ENCODE assay signal across 13 cellular contexts in the genomic region with DNA sequence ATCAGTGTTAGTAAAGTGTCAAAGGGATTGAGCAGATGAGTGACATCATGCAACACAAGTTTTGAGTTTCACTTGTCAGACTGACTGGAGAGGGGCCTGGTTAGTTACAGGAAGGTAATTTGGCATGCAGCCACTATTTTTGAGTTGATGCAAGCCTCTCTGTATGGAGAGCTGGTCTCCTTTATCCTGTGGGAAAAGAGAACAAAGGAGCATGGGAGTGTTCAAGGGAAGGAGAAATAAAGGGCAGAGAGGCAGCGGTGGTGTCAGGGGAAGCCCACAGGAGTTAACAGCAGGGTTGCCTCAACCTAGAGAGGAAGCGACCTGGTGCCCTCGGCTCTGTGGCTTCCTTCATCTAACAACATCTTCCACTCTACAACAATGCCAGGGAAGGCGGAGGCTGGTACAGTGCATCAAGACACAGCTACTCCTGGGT. TPM values are rescaled to one million over a fixed set of nuclear protein-coding genes. Genes with fewer than 3 reads are reported as not detected.
DNase-seq lines count a peak whose midpoint lies in the region; ATAC-seq and TF ChIP-seq lines count a peak whose summit lies in the region.
"Had no signal": no experiment of that assay in that cellular context is flagged by ENCODE, and none has a peak within 500 bp of the region (broad histone marks: within the 10 kb centered on the region; RNA-seq: fewer than 3 reads in every experiment).

No MANE protein-coding gene starts in this region.

- peak overlapping the region; percentile 80 to 99 (median 95) for H3K27ac Mint-ChIP-seq in naive thymus-derived CD4-positive, alpha-beta T cell

- H3K9me3 ChIP-seq in Peyer's patch: no peaks in the 10 kb centered on the region
- H3K9me3 ChIP-seq in naive thymus-derived CD4-positive, alpha-beta T cell (ENCODE audit: control insufficient read depth in 2 of 3, low read length in 3 of 3): no peaks in the 10 kb centered on the region
- H3K9me3 ChIP-seq: ovary had no signal

- intact Hi-C loops in naive thymus-derived CD4-positive, alpha-beta T cell (cut with micrococcal nuclease): loop anchor here (1.0 to 5.0 kb wide), 13 partner anchors 10 to 1079 kb away; a partner anchor contains a TSS

- peaks cover 81% of the 10 kb centered on the region for H3K4me1 Mint-ChIP-seq in activated T-cell treated with anti-CD3 and anti-CD28 coated beads, Interleukin-2, amount 50 U/mL, for 4 hours (ENCODE audit: low read depth)
- H3K4me1 Mint-ChIP-seq in naive thymus-derived CD4-positive, alpha-beta T cell: peaks cover 45 to 93% (median 85%) of the 10 kb centered on the region in 7 donors

- H3K27me3 ChIP-seq in Peyer's patch: no peaks in the 10 kb centered on the region
- H3K27me3 ChIP-seq in naive thymus-derived CD4-positive, alpha-beta T cell (ENCODE audit: control insufficient read depth in 2 of 2, insufficient read depth in 2 of 2, low read length in 2 of 2): no peaks in the 10 kb centered on the region
- H3K27me3 ChIP-seq: ovary had no signal

- H3K4me1 ChIP-seq in Peyer's patch: no peaks in the 10 kb centered on the region
- peaks cover 56 to 63% of the 10 kb centered on the region in 2 donors for H3K4me1 ChIP-seq in naive thymus-derived CD4-positive, alpha-beta T cell (ENCODE audit: control insufficient read depth in 2 of 2, insufficient read depth in 2 of 2, low read length in 2 of 2)

- peak; percentile 56 for DNase-seq in DMS153 treated with DMSO at 0.1 percent for 48 hours (lab: John Stamatoyannopoulos, UW; ENCODE audit: unreplicated experiment)
- DNase-seq in Peyer's patch: peak in 2 of 3 donors; percentile 39 to 54
- DNase-seq in activated T-cell treated with anti-CD3 and anti-CD28 coated beads, Interleukin-2, amount 50 U/mL, for 4 hours: peak; percentile 37
- peak; percentile 27 to 80 (median 70) for DNase-seq in naive thymus-derived CD4-positive, alpha-beta T cell
- DNase-seq in NCI-H2081 (lab: John Stamatoyannopoulos, UW): no peak
- no peak for DNase-seq in NCI-H187 (lab: John Stamatoyannopoulos, UW)
- no peak for DNase-seq in foreskin melanocyte
- DNase-seq: dorsolateral prefrontal cortex, glutamatergic neuron, NCI-H1694 treated with DMSO at 0.1 percent for 48 hours, ovary had no signal

- no peaks in the 10 kb centered on the region for H3K36me3 ChIP-seq in Peyer's patch
- peaks cover 0 to 4% (median 0%) of the 10 kb centered on the region in 3 experiments for H3K36me3 ChIP-seq in naive thymus-derived CD4-positive, alpha-beta T cell (ENCODE audit: control insufficient read depth in 2 of 3, insufficient read depth in 3 of 3, low read length in 3 of 3)
- H3K36me3 ChIP-seq: ovary had no signal

- H3K9me3 Mint-ChIP-seq in activated T-cell treated with anti-CD3 and anti-CD28 coated beads, Interleukin-2, amount 50 U/mL, for 4 hours: peaks cover 6% of the 10 kb centered on the region
- peaks cover 0 to 7% (median 0%) of the 10 kb centered on the region in 11 donors for H3K9me3 Mint-ChIP-seq in naive thymus-derived CD4-positive, alpha-beta T cell

- peak overlapping the region; percentile 94 for H3K4me3 Mint-ChIP-seq in activated T-cell treated with anti-CD3 and anti-CD28 coated beads, Interleukin-2, amount 50 U/mL, for 4 hours
- H3K4me3 Mint-ChIP-seq in naive thymus-derived CD4-positive, alpha-beta T cell: peak overlapping the region; percentile 77 to 96 (median 82)

- no peaks in the 10 kb centered on the region for H3K27me3 Mint-ChIP-seq in activated T-cell treated with anti-CD3 and anti-CD28 coated beads, Interleukin-2, amount 50 U/mL, for 4 hours (ENCODE audit: low read depth)
- H3K27me3 Mint-ChIP-seq in naive thymus-derived CD4-positive, alpha-beta T cell: no peaks in the 10 kb centered on the region

- no peak for TF ChIP-seq POLR2A in Peyer's patch (IDR thresholded peaks at IDR 0.05)

- no peak for TF ChIP-seq CTCF in Peyer's patch (IDR thresholded peaks at IDR 0.05)

- CTCF ChIA-PET in naive thymus-derived CD4-positive, alpha-beta T cell (lab: Charles Lee): interaction anchor here (1.0 to 2.3 kb wide), 7 partner anchors 9 to 385 kb away, joined by 3 to 8 read pairs (median 5); no protein-coding TSS in a partner anchor

- POLR2A ChIA-PET in naive thymus-derived CD4-positive, alpha-beta T cell (lab: Charles Lee): interaction anchor here (0.6 to 8.5 kb wide), 7 partner anchors 9 to 162 kb away, joined by 3 to 79 read pairs (median 4); a partner anchor contains a TSS

- ATAC-seq in activated T-cell treated with anti-CD3 and anti-CD28 coated beads, Interleukin-2, amount 50 U/mL, for 4 hours: peak; percentile 38 to 51
- peak; percentile 89 for ATAC-seq in naive thymus-derived CD4-positive, alpha-beta T cell
- no peak for ATAC-seq in HG03354 (IDR thresholded peaks at IDR 0.05; ENCODE audit: poor library complexity, severe bottlenecking, unreplicated experiment)

- peak overlapping the region in 1 of 4 donors; percentile 21 for H3K4me3 ChIP-seq in Peyer's patch
- peak overlapping the region; percentile 52 for H3K4me3 ChIP-seq in naive thymus-derived CD4-positive, alpha-beta T cell (ENCODE audit: low read length)
- H3K4me3 ChIP-seq: dorsolateral prefrontal cortex, ovary had no signal

- H3K36me3 Mint-ChIP-seq in activated T-cell treated with anti-CD3 and anti-CD28 coated beads, Interleukin-2, amount 50 U/mL, for 4 hours (ENCODE audit: insufficient read depth): peaks cover 59% of the 10 kb centered on the region
- H3K36me3 Mint-ChIP-seq in naive thymus-derived CD4-positive, alpha-beta T cell: peaks cover 10 to 58% (median 25%) of the 10 kb centered on the region in 5 donors

- peak overlapping the region in 1 of 4 donors; percentile 65 for H3K27ac ChIP-seq in Peyer's patch
- peak overlapping the region; percentile 79 for H3K27ac ChIP-seq in naive thymus-derived CD4-positive, alpha-beta T cell (ENCODE audit: low read depth, low read length)
- H3K27ac ChIP-seq: dorsolateral prefrontal cortex, ovary had no signal

RNA-seq across cellular contexts. Expression of a gene that starts 2.1 kb away (rescaled TPM):
- total RNA-seq in Peyer's patch: 10 to 100 TPM in 1 of 4 donors, not detected in 3; 42.1 TPM
- total RNA-seq in activated T-cell treated with anti-CD3 and anti-CD28 coated beads, Interleukin-2, amount 50 U/mL, for 4 hours: 100 to 1,000 TPM; 221 to 307 (median 278) TPM
- 10 to 100 TPM; 10.1 to 36.7 (median 20.6) TPM for total RNA-seq in naive thymus-derived CD4-positive, alpha-beta T cell
- polyA plus RNA-seq in naive thymus-derived CD4-positive, alpha-beta T cell: 1 to 10 TPM; 1.9 to 2.5 TPM
- polyA plus RNA-seq: liver had no signal

Comparison
In these comparisons a context has a peak if more than half of its experiments do, and no peak if none do; other contexts are left out.
1. DNase-seq: peak in DMS153 treated with DMSO at 0.1 percent for 48 hours (single experiment), Peyer's patch (2 of 3), activated T-cell treated with anti-CD3 and anti-CD28 coated beads, Interleukin-2, amount 50 U/mL, for 4 hours (single experiment) and naive thymus-derived CD4-positive, alpha-beta T cell (9 of 9); none in NCI-H2081 (0 of 2), NCI-H187 (0 of 2) and foreskin melanocyte (single experiment).
2. RNA of a gene that starts 2.1 kb away (total RNA-seq): 221 to 307 TPM in activated T-cell treated with anti-CD3 and anti-CD28 coated beads, Interleukin-2, amount 50 U/mL, for 4 hours; 10.1 to 36.7 TPM in naive thymus-derived CD4-positive, alpha-beta T cell and 42.1 TPM in Peyer's patch; every median in the first group is over 4 times any median in the second.